In the genomic region with DNA sequence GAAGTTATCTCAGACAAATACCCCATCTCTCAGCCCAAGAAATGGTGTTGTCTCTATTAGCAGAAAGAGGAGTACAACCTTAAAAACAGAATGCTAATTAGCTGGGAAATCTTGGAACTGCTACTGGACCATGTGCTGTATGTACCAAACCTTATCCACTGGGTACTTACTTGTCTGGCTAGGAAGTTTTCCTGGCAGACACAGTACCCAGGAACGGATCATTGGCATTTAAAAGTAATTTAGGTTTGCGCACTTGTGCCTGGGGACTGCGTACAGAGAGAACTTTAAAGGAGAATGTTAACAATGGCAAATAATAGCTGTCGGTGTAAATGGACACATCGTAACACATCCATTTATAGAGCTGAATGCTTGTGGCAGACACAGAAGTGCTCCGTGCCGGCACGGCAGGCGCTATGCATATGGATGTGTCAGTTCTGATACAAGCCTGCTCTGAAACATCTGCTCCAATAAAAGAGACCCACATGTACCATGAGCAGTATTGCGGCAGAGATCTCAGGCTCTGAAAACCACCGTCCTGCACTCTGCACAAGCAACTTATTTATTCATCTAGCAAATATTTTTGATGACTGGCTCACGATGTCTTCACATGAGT, we compare ENCODE assay signal across 17 cellular contexts.
"Had no signal": no experiment of that assay in that cellular context is flagged by ENCODE, and none has a peak within 500 bp of the region (broad histone marks: within the 10 kb centered on the region; RNA-seq: fewer than 3 reads in every experiment).

No MANE protein-coding gene starts in this region.

- H3K27ac ChIP-seq: ascending aorta, colonic mucosa, prostate gland, thoracic aorta, WERI-Rb-1 had no signal

- H3K4me1 ChIP-seq: ascending aorta, colonic mucosa, prostate gland had no signal

- H3K9me3 ChIP-seq: ascending aorta, colonic mucosa, prostate gland, sigmoid colon, thoracic aorta had no signal

- ATAC-seq: activated CD4-positive, alpha-beta T cell treated with anti-CD3 and anti-CD28 coated beads for 36 hours; activated CD8-positive, alpha-beta T cell treated with anti-CD3 and anti-CD28 coated beads for 36 hours had no signal

- H3K4me3 ChIP-seq: ascending aorta, colonic mucosa, prostate gland, sigmoid colon, thoracic aorta had no signal

- DNase-seq: activated CD4-positive, alpha-beta T cell treated with anti-CD3 and anti-CD28 coated beads for 36 hours; activated CD8-positive, alpha-beta memory T cell treated with anti-CD3 and anti-CD28 coated beads, Interleukin-2, amount 50 U/mL, for 48 hours; activated CD8-positive, alpha-beta T cell treated with anti-CD3 and anti-CD28 coated beads for 36 hours; activated naive CD8-positive, alpha-beta T cell treated with anti-CD3 and anti-CD28 coated beads, Interleukin-2, amount 10 ng/mL, durations not matched to agents 7 days and 5 days; colonic mucosa; effector CD4-positive, alpha-beta T cell; hypothalamus; naive B cell; occipital lobe; sigmoid colon; stimulated activated CD4-positive, alpha-beta T cell treated with anti-CD3 and anti-CD28 coated beads, Interleukin-4, amount 100 ng/mL, for 1 hour; stimulated activated CD8-positive, alpha-beta memory T cell treated with anti-CD3 and anti-CD28 coated beads, Interleukin-4, amount 100 ng/mL, for 48 hours; T-helper 1 cell; WERI-Rb-1 had no signal

- H3K36me3 ChIP-seq: ascending aorta, colonic mucosa, prostate gland, sigmoid colon, thoracic aorta, WERI-Rb-1 had no signal

- H3K27me3 ChIP-seq: ascending aorta, colonic mucosa, sigmoid colon had no signal
